ENCODE assay signal across 23 cellular contexts in the genomic region with DNA sequence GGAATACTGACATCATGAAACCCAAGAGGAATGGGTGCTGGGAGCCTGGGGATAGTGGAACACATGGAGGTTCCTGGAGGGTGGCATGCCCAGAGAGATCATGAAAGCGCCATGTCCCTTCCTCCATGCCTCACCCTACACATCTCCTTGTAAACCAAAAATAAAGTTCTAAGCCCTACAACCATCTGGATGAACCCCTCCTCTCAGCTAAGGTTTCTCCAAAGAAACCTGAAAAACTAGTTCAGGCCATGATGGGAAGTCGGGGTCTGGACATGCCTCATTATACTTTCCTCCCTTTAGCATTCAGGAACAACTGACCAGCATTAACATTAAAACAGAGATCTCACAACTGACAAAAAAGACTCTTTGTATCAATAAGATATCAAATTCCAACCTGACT.
"Had no signal": no experiment of that assay in that cellular context is flagged by ENCODE, and none has a peak within 500 bp of the region (broad histone marks: within the 10 kb centered on the region; RNA-seq: fewer than 3 reads in every experiment).

No MANE protein-coding gene starts in this region.

- H3K4me1 ChIP-seq: heart left ventricle, left lung, lower lobe of right lung, pancreas, prostate gland, right lobe of liver, suprapubic skin, thyroid gland, upper lobe of right lung had no signal

- H3K27me3 ChIP-seq: dorsolateral prefrontal cortex, heart left ventricle, left lung, pancreas, right lobe of liver, suprapubic skin, thyroid gland, upper lobe of right lung, vagina had no signal

- H3K27ac ChIP-seq: dorsolateral prefrontal cortex, heart left ventricle, left lung, lower lobe of right lung, pancreas, prostate gland, right lobe of liver, suprapubic skin, thyroid gland, upper lobe of right lung, vagina had no signal

- H3K9me3 Mint-ChIP-seq: natural killer cell treated with Interleukin-12 subunit alpha and Interleukin-12 subunit beta and Interleukin-15 and Interleukin-18, amount 100 ng/mL, for 72 hours; stimulated activated effector memory CD8-positive, alpha-beta T cell treated with anti-CD3 and anti-CD28 coated beads, Interleukin-12 subunit alpha, Interleukin-12 subunit beta, amount 100 ng/mL, for 72 hours had no signal

- H3K4me3 ChIP-seq: dorsolateral prefrontal cortex, heart left ventricle, left lung, lower lobe of right lung, pancreas, prostate gland, right lobe of liver, suprapubic skin, thyroid gland, upper lobe of right lung, vagina had no signal

- DNase-seq: cortex of kidney; dorsolateral prefrontal cortex; effector CD8-positive, alpha-beta T cell; heart left ventricle; hippocampal formation; kidney glomerular epithelial cell; left lung; lower lobe of right lung; mesenchymal stem cell; midbrain; occipital lobe; pancreas; right lobe of liver; stimulated activated CD4-positive, alpha-beta T cell treated with anti-CD3 and anti-CD28 coated beads, Interleukin-4, amount 100 ng/mL, for 1 hour; stimulated activated CD8-positive, alpha-beta memory T cell treated with anti-CD3 and anti-CD28 coated beads, Interleukin-4, amount 100 ng/mL, for 48 hours; stimulated activated naive CD8-positive, alpha-beta T cell treated with anti-CD3 and anti-CD28 coated beads, Interleukin-15, Interleukin-2, amounts not matched to agents 100 U/mL and 50 U/mL, for 24 hours; thyroid gland; upper lobe of right lung had no signal

- H3K4me3 Mint-ChIP-seq: natural killer cell treated with Interleukin-12 subunit alpha and Interleukin-12 subunit beta and Interleukin-15 and Interleukin-18, amount 100 ng/mL, for 72 hours; stimulated activated effector memory CD8-positive, alpha-beta T cell treated with anti-CD3 and anti-CD28 coated beads, Interleukin-12 subunit alpha, Interleukin-12 subunit beta, amount 100 ng/mL, for 72 hours had no signal

- H3K36me3 ChIP-seq: left lung, lower lobe of right lung, pancreas, prostate gland, right lobe of liver, suprapubic skin, thyroid gland, upper lobe of right lung, vagina had no signal

- H3K9me3 ChIP-seq: heart left ventricle, left lung, lower lobe of right lung, pancreas, prostate gland, right lobe of liver, suprapubic skin, thyroid gland, upper lobe of right lung, vagina had no signal

- ATAC-seq: heart left ventricle; left lung; lower lobe of right lung; natural killer cell treated with Interleukin-12 subunit alpha and Interleukin-12 subunit beta and Interleukin-15 and Interleukin-18, amount 100 ng/mL, for 72 hours; pancreas; right lobe of liver; stimulated activated effector memory CD8-positive, alpha-beta T cell treated with anti-CD3 and anti-CD28 coated beads, Interleukin-12 subunit alpha, Interleukin-12 subunit beta, amount 100 ng/mL, for 72 hours; stimulated activated naive CD8-positive, alpha-beta T cell treated with anti-CD3 and anti-CD28 coated beads, Interleukin-15, Interleukin-2, amounts not matched to agents 100 U/mL and 50 U/mL, for 24 hours; upper lobe of right lung had no signal

- H3K27ac Mint-ChIP-seq: natural killer cell treated with Interleukin-12 subunit alpha and Interleukin-12 subunit beta and Interleukin-15 and Interleukin-18, amount 100 ng/mL, for 72 hours; stimulated activated effector memory CD8-positive, alpha-beta T cell treated with anti-CD3 and anti-CD28 coated beads, Interleukin-12 subunit alpha, Interleukin-12 subunit beta, amount 100 ng/mL, for 72 hours had no signal

- H3K27me3 Mint-ChIP-seq: natural killer cell treated with Interleukin-12 subunit alpha and Interleukin-12 subunit beta and Interleukin-15 and Interleukin-18, amount 100 ng/mL, for 72 hours had no signal

- H3K36me3 Mint-ChIP-seq: natural killer cell treated with Interleukin-12 subunit alpha and Interleukin-12 subunit beta and Interleukin-15 and Interleukin-18, amount 100 ng/mL, for 72 hours had no signal
